Comparison of ENCODE assay signal across 24 cellular contexts in genomic region chr17:70517808-70518207, GRCh38.
A peak's percentile ranks its signal among the peaks of the same experiment; 100 is the strongest.
DNase-seq lines count a peak whose midpoint lies in the region; ATAC-seq and TF ChIP-seq lines count a peak whose summit lies in the region.
"Had no signal": no experiment of that assay in that cellular context is flagged by ENCODE, and none has a peak within 500 bp of the region (broad histone marks: within the 10 kb centered on the region; RNA-seq: fewer than 3 reads in every experiment).

No MANE protein-coding gene starts in this region.

- no peaks in the 10 kb centered on the region for H3K36me3 ChIP-seq in PC-3 (ENCODE audit: low read depth, low read length)

- H3K4me3 ChIP-seq in PC-3 (ENCODE audit: low read length), result no peak overlapping the region
- H3K4me3 ChIP-seq: GM23338, K562, SK-N-MC had no signal

- intact Hi-C loops in PC-3 (cut with micrococcal nuclease), result no loop called here

- H3K79me2 ChIP-seq in PC-3 (ENCODE audit: low read length), result no peaks in the 10 kb centered on the region

- peaks cover 11% of the 10 kb centered on the region for H3K4me1 ChIP-seq in PC-3 (ENCODE audit: insufficient read depth, low read length)

- H2AFZ ChIP-seq in PC-3 (ENCODE audit: low read length), result no peak overlapping the region
- H2AFZ ChIP-seq: GM23338 had no signal

- 0 out of 2 replicates have a peak overlapping the region, but pooled peaks have one; percentile 0 for H3K4me2 ChIP-seq in PC-3 (ENCODE audit: low read length)
- H3K4me2 ChIP-seq: GM23338 had no signal

- no peaks in the 10 kb centered on the region for H3F3A ChIP-seq in PC-3 (ENCODE audit: low read length, unreplicated experiment)

- no peaks in the 10 kb centered on the region for H3K9me3 ChIP-seq in PC-3 (ENCODE audit: low read length)

- BruUV-seq in PC-3 (replicated peaks; lab: Mats Ljungman, UMichigan), result no TSS peak

- peak overlapping the region; percentile 28 for H3K27ac ChIP-seq in PC-3 (ENCODE audit: low read length)
- H3K27ac ChIP-seq: C4-2B, RWPE1, SK-N-MC had no signal

- H3K9me2 ChIP-seq in PC-3 (replicated peaks; ENCODE audit: low read length), result no peaks in the 10 kb centered on the region

- H4K20me1 ChIP-seq in PC-3 (ENCODE audit: low read length), result no peaks in the 10 kb centered on the region

- POLR2A ChIA-PET in PC-3 (lab: Charles Lee; ENCODE audit: unreplicated experiment), result no interaction called here

- ATAC-seq in PC-3, result peak; percentile 88
- no peak for ATAC-seq in GM21360 (IDR thresholded peaks at IDR 0.05; ENCODE audit: unreplicated experiment)
- ATAC-seq in HG02840 (IDR thresholded peaks at IDR 0.05; ENCODE audit: low FRiP score, unreplicated experiment), result no peak
- ATAC-seq: GM23338, HepG2, K562, Panc1 had no signal

- CTCF ChIA-PET in PC-3 (lab: Charles Lee), result no interaction called here

- DNase-seq in COLO829 (ENCODE audit: low spot score), result peak; percentile 4
- DNase-seq in PC-3, result peak; percentile 58
- DNase-seq in foreskin melanocyte, result peak; percentile 14
- peak; percentile 34 for DNase-seq in renal cortical epithelial cell (ENCODE audit: low read depth)
- DNase-seq in pons (ENCODE audit: low spot score), result no peak
- DNase-seq: Calu3; CD8-positive, alpha-beta memory T cell; H9; Kasumi-1; NCI-H1105 treated with DMSO at 0.1 percent for 48 hours; NCI-H146; NCI-H1930; NCI-H2227 treated with DMSO at 0.1 percent for 48 hours; NCI-H526 treated with DMSO at 0.1 percent for 48 hours; SHP77 treated with DMSO at 0.1 percent for 48 hours had no signal

- no peaks in the 10 kb centered on the region for H3K27me3 ChIP-seq in PC-3 (ENCODE audit: low read length)

- no peak for TF ChIP-seq CTCF in PC-3 (conservative IDR thresholded peaks at IDR 0.05; ENCODE audit: low read depth, low read length)

- H3K9ac ChIP-seq in PC-3 (ENCODE audit: low read length), result no peak overlapping the region
